Comparison of ENCODE assay signal across 21 cellular contexts in the genomic region with DNA sequence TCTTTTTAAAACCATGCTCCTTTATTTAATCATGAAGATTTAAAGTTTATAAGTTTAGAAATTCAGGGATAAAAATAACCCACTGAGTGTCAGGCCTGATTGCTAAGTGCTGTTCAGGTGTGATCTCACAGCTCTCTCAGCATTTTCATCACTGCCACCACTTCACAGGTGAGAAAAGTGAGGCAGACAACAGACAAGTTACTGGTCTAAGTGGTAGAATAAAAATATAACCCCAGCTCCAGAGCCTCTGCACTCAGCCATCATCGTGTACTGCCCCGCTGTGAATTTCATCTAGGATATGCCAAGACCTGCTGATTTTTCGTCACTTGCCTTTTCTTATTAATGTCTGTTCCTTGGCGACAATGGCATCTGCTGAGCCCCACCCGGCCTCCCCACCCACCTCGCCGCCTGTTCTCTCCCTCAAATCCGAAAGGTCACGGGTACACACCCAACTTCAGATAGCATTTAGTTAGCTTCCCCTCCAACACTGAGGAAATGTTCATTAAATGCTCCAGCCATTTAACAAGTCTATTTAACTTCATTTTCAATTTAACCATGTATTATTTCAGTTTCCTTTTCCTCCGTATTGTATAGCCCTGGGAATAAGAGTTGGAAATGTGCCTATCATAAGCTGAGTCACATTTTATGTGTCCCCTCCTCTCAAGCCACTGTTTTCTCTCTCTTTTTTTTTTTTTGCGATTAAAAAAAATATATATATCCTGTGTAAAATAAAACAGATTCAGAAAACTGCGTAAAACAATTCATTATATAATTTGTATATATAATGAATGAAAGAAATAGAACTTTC.
"Had no signal": no experiment of that assay in that cellular context is flagged by ENCODE, and none has a peak within 500 bp of the region (broad histone marks: within the 10 kb centered on the region; RNA-seq: fewer than 3 reads in every experiment).

No MANE protein-coding gene starts in this region.

- H3K36me3 ChIP-seq: gastroesophageal sphincter, pancreas, tibial artery, uterus had no signal

- H3K27ac Mint-ChIP-seq: activated CD8-positive, alpha-beta T cell treated with anti-CD3 and anti-CD28 coated beads for 36 hours; activated naive CD8-positive, alpha-beta T cell; endodermal cell; memory B cell; stimulated activated naive B cell treated with anti-CD40 and anti-IgM and Interleukin-4, amounts not matched to agents 10 μg/mL and 1 μg/mL and 100 μg/mL, for 72 hours; T-helper 17 cell had no signal

- H3K9me3 Mint-ChIP-seq: central memory CD8-positive, alpha-beta T cell had no signal

- H3K4me3 Mint-ChIP-seq: activated CD8-positive, alpha-beta T cell treated with anti-CD3 and anti-CD28 coated beads for 36 hours; activated naive CD8-positive, alpha-beta T cell; central memory CD8-positive, alpha-beta T cell; endodermal cell; memory B cell; neural crest cell; stimulated activated naive B cell treated with anti-CD40 and anti-IgM and Interleukin-4, amounts not matched to agents 10 μg/mL and 1 μg/mL and 100 μg/mL, for 72 hours; T-helper 17 cell had no signal

- H3K27me3 ChIP-seq: body of pancreas, gastroesophageal sphincter, tibial artery, uterus had no signal

- H3K4me1 Mint-ChIP-seq: central memory CD8-positive, alpha-beta T cell; memory B cell; stimulated activated naive B cell treated with anti-CD40 and anti-IgM and Interleukin-4, amounts not matched to agents 10 μg/mL and 1 μg/mL and 100 μg/mL, for 72 hours; T-helper 17 cell had no signal

- H3K27ac ChIP-seq: body of pancreas, gastroesophageal sphincter, pancreas, uterus had no signal

- DNase-seq: activated CD4-positive, alpha-beta T cell treated with anti-CD3 and anti-CD28 coated beads for 48 hours; activated CD8-positive, alpha-beta T cell treated with anti-CD3 and anti-CD28 coated beads for 36 hours; activated gamma-delta T cell treated with Interleukin-2 at 50 U/mL for 16 hours; activated T-cell treated with anti-CD3 and anti-CD28 coated beads, Interleukin-2, amount 50 U/mL, for 48 hours; amniotic stem cell; body of pancreas; endodermal cell; erythroblast; pancreas; stimulated activated CD4-positive, alpha-beta T cell treated with anti-CD3 and anti-CD28 coated beads, Interleukin-15, amount 100 ng/mL, for 24 hours; stimulated activated CD4-positive, alpha-beta T cell treated with anti-CD3 and anti-CD28 coated beads, Interleukin-4, amount 100 ng/mL, for 1 hour; stimulated activated naive B cell treated with anti-CD40 and anti-IgM and Interleukin-4, amounts not matched to agents 10 μg/mL and 1 μg/mL and 100 μg/mL, for 72 hours; T-helper 17 cell; uterus had no signal

- ATAC-seq: activated CD8-positive, alpha-beta T cell treated with anti-CD3 and anti-CD28 coated beads for 36 hours; body of pancreas; gastroesophageal sphincter; left lobe of liver; pancreas; stimulated activated naive B cell treated with anti-CD40 and anti-IgM and Interleukin-4, amounts not matched to agents 10 μg/mL and 1 μg/mL and 100 μg/mL, for 72 hours; T-helper 17 cell had no signal

- H3K4me1 ChIP-seq: body of pancreas, pancreas, uterus had no signal

- H3K36me3 Mint-ChIP-seq: activated naive CD8-positive, alpha-beta T cell; memory B cell had no signal

- H3K4me3 ChIP-seq: body of pancreas, gastroesophageal sphincter, pancreas, tibial artery, uterus had no signal

- H3K9me3 ChIP-seq: body of pancreas, pancreas had no signal
